ENCODE assay signal across 8 cellular contexts in the genomic region with DNA sequence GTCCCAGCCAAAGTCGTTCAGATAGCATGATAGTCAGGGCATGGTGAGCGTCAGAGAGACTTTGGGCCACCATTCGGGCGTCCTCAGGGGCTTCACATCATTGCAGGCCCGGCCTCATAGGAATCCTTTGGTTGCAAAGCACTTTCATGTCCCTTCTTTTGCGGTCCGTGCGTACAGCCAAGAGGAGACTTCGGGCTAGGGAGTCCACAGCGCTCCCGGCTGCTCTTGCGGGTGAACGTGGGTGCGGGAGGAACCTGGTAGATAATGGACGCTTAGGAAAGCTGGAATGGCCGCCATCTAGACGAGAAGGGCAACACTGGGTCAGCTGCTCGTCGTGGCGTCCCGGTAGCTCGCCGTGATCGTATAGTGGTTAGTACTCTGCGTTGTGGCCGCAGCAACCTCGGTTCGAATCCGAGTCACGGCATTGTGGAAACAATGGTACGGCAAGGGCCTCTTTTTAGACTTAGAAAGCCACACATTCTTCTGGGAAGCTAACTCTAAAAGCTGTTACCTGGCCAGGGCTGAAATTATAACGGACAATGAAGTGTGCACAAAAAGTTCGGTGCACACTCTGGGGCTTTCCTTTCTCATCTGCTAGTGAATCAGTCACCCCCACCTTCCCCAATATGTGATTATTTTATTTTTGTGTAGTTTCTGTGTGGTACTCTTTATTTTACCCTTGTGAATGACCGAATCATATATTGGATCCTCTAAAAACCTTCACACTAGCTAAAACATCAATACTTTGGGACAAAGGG. TPM values are rescaled to one million over a fixed set of nuclear protein-coding genes. Genes with fewer than 3 reads are reported as not detected.
A peak's percentile ranks its signal among the peaks of the same experiment; 100 is the strongest.
DNase-seq lines count a peak whose midpoint lies in the region; ATAC-seq, FAIRE-seq and TF ChIP-seq lines count a peak whose summit lies in the region.

No MANE protein-coding gene starts in this region.

- no peaks in the 10 kb centered on the region for H3K36me3 ChIP-seq in bronchial epithelial cell (ENCODE audit: control insufficient read depth, insufficient read depth, low read length)

- DNase-seq in DMS 273 (lab: John Stamatoyannopoulos, UW; ENCODE audit: unreplicated experiment), result peak; percentile 85
- DNase-seq in NCI-H2171 treated with DMSO at 0.1 percent for 48 hours (lab: John Stamatoyannopoulos, UW), result peak; percentile 90
- peak; percentile 79 for DNase-seq in bronchial epithelial cell (ENCODE audit: low read depth)
- peak; percentile 91 for DNase-seq in islet precursor cell
- peak; percentile 85 to 89 for DNase-seq in stimulated activated CD4-positive, alpha-beta T cell treated with anti-CD3 and anti-CD28 coated beads, Interleukin-12 subunit alpha, Interleukin-12 subunit beta, amount 100 ng/mL, for 24 hours (ENCODE audit: low read depth in 2 of 2)
- DNase-seq in GM19240 (ENCODE audit: insufficient read length, low spot score), result no peak

- no peak for TF ChIP-seq CTCF in WI38 (IDR thresholded peaks at IDR 0.05; ENCODE audit: low read depth, low read length)
- no peak for TF ChIP-seq CTCF in bronchial epithelial cell (IDR thresholded peaks at IDR 0.05; ENCODE audit: insufficient read depth, low read length, severe bottlenecking)

- H3K4me3 ChIP-seq in WI38 (ENCODE audit: low read depth, low read length), result peak overlapping the region; percentile 85
- peak overlapping the region; percentile 60 for H3K4me3 ChIP-seq in bronchial epithelial cell (ENCODE audit: low read depth, low read length)

- no peak for FAIRE-seq in bronchial epithelial cell (lab: Jason Lieb, UNC)

- no peaks in the 10 kb centered on the region for H3K27me3 ChIP-seq in bronchial epithelial cell (ENCODE audit: control insufficient read depth, insufficient read depth, low read length)

- peak; percentile 11 for ATAC-seq in HG02610 (IDR thresholded peaks at IDR 0.05; ENCODE audit: unreplicated experiment)

RNA-seq across cellular contexts. Expression of gene SHF, which starts 13.2 kb away (rescaled TPM):
- 0.77 and 0.79 TPM in 2 replicates for total RNA-seq in bronchial epithelial cell

RNA-seq across cellular contexts. Expression of gene SLC28A2, which starts 51.1 kb away (rescaled TPM):
- not detected in 2 replicates for total RNA-seq in bronchial epithelial cell
